Comparison of ENCODE assay signal across 14 cellular contexts in genomic region chr1:116316373-116316772, GRCh38. TPM values are rescaled to one million over a fixed set of nuclear protein-coding genes. Genes with fewer than 3 reads are reported as not detected.
DNase-seq lines count a peak whose midpoint lies in the region; ATAC-seq and TF ChIP-seq lines count a peak whose summit lies in the region.
"Had no signal": no experiment of that assay in that cellular context is flagged by ENCODE, and none has a peak within 500 bp of the region (broad histone marks: within the 10 kb centered on the region; RNA-seq: fewer than 3 reads in every experiment).

No MANE protein-coding gene starts in this region.

- no peak overlapping the region for H3K4ac ChIP-seq in neuronal stem cell (ENCODE audit: low read length)

- H4K20me1 ChIP-seq in Karpas-422 (ENCODE audit: insufficient read depth, low read depth, low read length) (no peaks in the 10 kb centered on the region), hepatocyte (ENCODE audit: insufficient read depth, poor library complexity, severe bottlenecking) (no peaks in the 10 kb centered on the region)

- DNase-seq in Karpas-422, result no peak
- peak; percentile 73 for DNase-seq in hepatocyte (ENCODE audit: low spot score)
- peak in 1 of 3 donors; percentile 44 for DNase-seq in right lobe of liver
- no peak for DNase-seq in progenitor cell of endocrine pancreas (ENCODE audit: low spot score, unreplicated experiment)
- no peak for DNase-seq in stimulated activated naive CD8-positive, alpha-beta T cell treated with anti-CD3 and anti-CD28 coated beads, Interleukin-15, amount 100 ng/mL, for 72 hours
- no peak for DNase-seq in neuronal stem cell (ENCODE audit: low spot score)
- DNase-seq in SHP77 treated with DMSO at 0.1 percent for 48 hours (lab: John Stamatoyannopoulos, UW), result no peak
- no peak for DNase-seq in DMS153 treated with DMSO at 0.1 percent for 48 hours (lab: John Stamatoyannopoulos, UW; ENCODE audit: unreplicated experiment)
- DNase-seq: BE2C; CD8-positive, alpha-beta T cell; COR-L47; HCEC 1CT had no signal

- H3K4me2 ChIP-seq in Karpas-422 (ENCODE audit: low read depth, low read length, poor library complexity, severe bottlenecking) (no peak overlapping the region), hepatocyte (no peak overlapping the region), neuronal stem cell (ENCODE audit: insufficient read depth, low read length, poor library complexity, severe bottlenecking) (no peak overlapping the region)

- no peak overlapping the region for H3K27ac ChIP-seq in Karpas-422 (ENCODE audit: low read length)
- peak overlapping the region; percentile 87 for H3K27ac ChIP-seq in hepatocyte
- H3K27ac ChIP-seq in right lobe of liver, result peak overlapping the region in 1 of 3 donors; percentile 36
- H3K27ac ChIP-seq in neuronal stem cell (replicated peaks; ENCODE audit: low read length), result no peak overlapping the region
- H3K27ac ChIP-seq: C4-2B had no signal

- H3K79me2 ChIP-seq in Karpas-422 (ENCODE audit: low read length), result no peaks in the 10 kb centered on the region
- no peaks in the 10 kb centered on the region for H3K79me2 ChIP-seq in hepatocyte

- no peaks in the 10 kb centered on the region for H3K27me3 Mint-ChIP-seq in progenitor cell of endocrine pancreas
- H3K27me3 Mint-ChIP-seq in stimulated activated naive CD8-positive, alpha-beta T cell treated with anti-CD3 and anti-CD28 coated beads, Interleukin-15, amount 100 ng/mL, for 72 hours, result no peaks in the 10 kb centered on the region
- H3K27me3 Mint-ChIP-seq: IgD-negative memory B cell had no signal

- H2AK5ac ChIP-seq in neuronal stem cell (ENCODE audit: low read depth, low read length), result no peak overlapping the region

- H3K4me1 ChIP-seq in Karpas-422 (ENCODE audit: low read length), result peaks cover 40% of the 10 kb centered on the region
- H3K4me1 ChIP-seq in hepatocyte (ENCODE audit: insufficient read depth), result peaks cover 40% of the 10 kb centered on the region
- H3K4me1 ChIP-seq in right lobe of liver, result peaks cover 0 to 15% (median 0%) of the 10 kb centered on the region in 4 donors
- H3K4me1 ChIP-seq in neuronal stem cell (ENCODE audit: control insufficient read depth in 2 of 2, insufficient read depth in 1 of 2, low read depth in 1 of 2, low read length in 2 of 2), result peaks cover 9 to 13% of the 10 kb centered on the region in 2 donors
- H3K4me1 ChIP-seq: BE2C had no signal

- peak overlapping the region; percentile 53; the same call in 1 of the 2 replicates for H2AFZ ChIP-seq in Karpas-422 (ENCODE audit: low read length)
- no peak overlapping the region for H2AFZ ChIP-seq in hepatocyte
- H2AFZ ChIP-seq in neuronal stem cell (ENCODE audit: low read length), result no peak overlapping the region

- no peaks in the 10 kb centered on the region for H3K9me3 Mint-ChIP-seq in progenitor cell of endocrine pancreas (ENCODE audit: low read depth)
- H3K9me3 Mint-ChIP-seq in stimulated activated naive CD8-positive, alpha-beta T cell treated with anti-CD3 and anti-CD28 coated beads, Interleukin-15, amount 100 ng/mL, for 72 hours, result no peaks in the 10 kb centered on the region
- H3K9me3 Mint-ChIP-seq: CD8-positive, alpha-beta T cell; IgD-negative memory B cell had no signal

- no peak overlapping the region for H4K8ac ChIP-seq in neuronal stem cell (ENCODE audit: low read depth, low read length)

- no peak overlapping the region for H2BK5ac ChIP-seq in neuronal stem cell (ENCODE audit: low read length)

- H3K9ac ChIP-seq in Karpas-422 (ENCODE audit: low read length) (no peak overlapping the region), neuronal stem cell (ENCODE audit: low read depth, low read length, poor library complexity) (no peak overlapping the region)

- TF ChIP-seq CTCF in hepatocyte (IDR thresholded peaks at IDR 0.05; ENCODE audit: poor library complexity) (no peak), right lobe of liver (IDR thresholded peaks at IDR 0.05) (no peak), progenitor cell of endocrine pancreas (IDR thresholded peaks at IDR 0.05; ENCODE audit: unreplicated experiment) (no peak)

- H3K9me2 ChIP-seq in Karpas-422 (replicated peaks; ENCODE audit: insufficient read depth, low read length), result no peaks in the 10 kb centered on the region
- H3K9me2 ChIP-seq in hepatocyte (replicated peaks; ENCODE audit: insufficient read depth), result no peaks in the 10 kb centered on the region

- peaks cover 49% of the 10 kb centered on the region for H3K4me1 Mint-ChIP-seq in progenitor cell of endocrine pancreas (ENCODE audit: low read depth)
- H3K4me1 Mint-ChIP-seq in stimulated activated naive CD8-positive, alpha-beta T cell treated with anti-CD3 and anti-CD28 coated beads, Interleukin-15, amount 100 ng/mL, for 72 hours, result peaks cover 7% of the 10 kb centered on the region

- no peaks in the 10 kb centered on the region for H3K36me3 Mint-ChIP-seq in progenitor cell of endocrine pancreas (ENCODE audit: insufficient read depth)
- H3K36me3 Mint-ChIP-seq: CD8-positive, alpha-beta T cell; IgD-negative memory B cell had no signal

- no peak overlapping the region for H3K4me3 ChIP-seq in Karpas-422 (ENCODE audit: low read length)
- no peak overlapping the region for H3K4me3 ChIP-seq in hepatocyte
- H3K4me3 ChIP-seq in right lobe of liver, result no peak overlapping the region
- H3K4me3 ChIP-seq in neuronal stem cell (ENCODE audit: low read length in 2 of 2), result no peak overlapping the region

- H2BK15ac ChIP-seq in neuronal stem cell (ENCODE audit: low read length), result no peak overlapping the region

- no peak overlapping the region for H2BK120ac ChIP-seq in neuronal stem cell (ENCODE audit: low read depth, low read length)

- no peak overlapping the region for H4K91ac ChIP-seq in neuronal stem cell (ENCODE audit: low read depth, low read length, poor library complexity)

- H3K9me3 ChIP-seq in Karpas-422 (ENCODE audit: low read length) (no peaks in the 10 kb centered on the region), hepatocyte (ENCODE audit: low read depth) (no peaks in the 10 kb centered on the region), right lobe of liver (no peaks in the 10 kb centered on the region), neuronal stem cell (replicated peaks in 1 of 2; ENCODE audit: control insufficient read depth in 2 of 2, insufficient read depth in 1 of 2, low read depth in 1 of 2, low read length in 2 of 2) (no peaks in the 10 kb centered on the region)
- H3K9me3 ChIP-seq: BE2C had no signal

- no peak overlapping the region for H2BK12ac ChIP-seq in neuronal stem cell (ENCODE audit: low read length)

- H3K27ac Mint-ChIP-seq in progenitor cell of endocrine pancreas, result peak overlapping the region; percentile 79
- no peak overlapping the region for H3K27ac Mint-ChIP-seq in stimulated activated naive CD8-positive, alpha-beta T cell treated with anti-CD3 and anti-CD28 coated beads, Interleukin-15, amount 100 ng/mL, for 72 hours
- H3K27ac Mint-ChIP-seq: CD8-positive, alpha-beta T cell; IgD-negative memory B cell had no signal

- peak; percentile 73 to 92 (median 82) for ATAC-seq in right lobe of liver
- ATAC-seq in stimulated activated naive CD8-positive, alpha-beta T cell treated with anti-CD3 and anti-CD28 coated beads, Interleukin-15, amount 100 ng/mL, for 72 hours, result no peak
- ATAC-seq: CD8-positive, alpha-beta T cell had no signal

- no peak overlapping the region for H3K18ac ChIP-seq in neuronal stem cell (ENCODE audit: low read length)

- WGBS in hepatocyte (ENCODE audit: low lambda C conversion rate, missing lambda C conversion rate), result 46% methylated on average over 2 of the region's 2 CpGs
- 34% methylated on average over 2 of the region's 2 CpGs for WGBS in right lobe of liver (ENCODE audit: insufficient coverage, low coverage, low lambda C conversion rate, missing lambda C conversion rate)
- WGBS in neuronal stem cell (ENCODE audit: extremely low coverage in 2 of 2, insufficient read length in 2 of 2, insufficient replicate concordance in 1 of 2), 2 donors, result no CpG with 5 or more reads among the region's 2 CpGs

- no peak overlapping the region for H3K14ac ChIP-seq in neuronal stem cell (ENCODE audit: low read length)

- intact Hi-C loops in right lobe of liver (cut with DNase I), result no loop called here

- H3K79me1 ChIP-seq in neuronal stem cell (ENCODE audit: low read depth, low read length), result no peaks in the 10 kb centered on the region

- H3K4me3 Mint-ChIP-seq in progenitor cell of endocrine pancreas (ENCODE audit: low read depth), result no peak overlapping the region
- no peak overlapping the region for H3K4me3 Mint-ChIP-seq in stimulated activated naive CD8-positive, alpha-beta T cell treated with anti-CD3 and anti-CD28 coated beads, Interleukin-15, amount 100 ng/mL, for 72 hours
- H3K4me3 Mint-ChIP-seq: CD8-positive, alpha-beta T cell; IgD-negative memory B cell had no signal

- no peaks in the 10 kb centered on the region for H3K27me3 ChIP-seq in Karpas-422 (ENCODE audit: low read length)
- H3K27me3 ChIP-seq in hepatocyte, result no peaks in the 10 kb centered on the region
- no peaks in the 10 kb centered on the region for H3K27me3 ChIP-seq in right lobe of liver
- H3K27me3 ChIP-seq in neuronal stem cell (ENCODE audit: control insufficient read depth in 3 of 3, insufficient read depth in 3 of 3, low read depth in 1 of 3, low read length in 3 of 3), result peaks cover 0 to 3% (median 0%) of the 10 kb centered on the region in 3 experiments
- H3K27me3 ChIP-seq: BE2C had no signal

- no peaks in the 10 kb centered on the region for H3K36me3 ChIP-seq in Karpas-422 (ENCODE audit: insufficient read depth, low read length)
- no peaks in the 10 kb centered on the region for H3K36me3 ChIP-seq in hepatocyte (replicated peaks; ENCODE audit: insufficient read depth, low read depth)
- H3K36me3 ChIP-seq in right lobe of liver, result no peaks in the 10 kb centered on the region
- H3K36me3 ChIP-seq in neuronal stem cell (replicated peaks in 1 of 2; ENCODE audit: control insufficient read depth in 2 of 2, insufficient read depth in 2 of 2, low read length in 2 of 2), result no peaks in the 10 kb centered on the region
- H3K36me3 ChIP-seq: BE2C had no signal

- no peak for TF ChIP-seq POLR2A in right lobe of liver (IDR thresholded peaks at IDR 0.05)

- no peak overlapping the region for H3K23ac ChIP-seq in neuronal stem cell (ENCODE audit: low read depth, low read length, poor library complexity)

RNA-seq across cellular contexts. Expression of gene ATP1A1, which starts 56.7 kb away (rescaled TPM):
- total RNA-seq in Karpas-422 (2014; rRNA removed; shearing (Covaris generic); ENCODE audit: low replicate concordance), result 931 and 967 TPM in 2 replicates
- total RNA-seq in hepatocyte (559 and 564 TPM in 2 replicates), right lobe of liver (100 to 1,000 TPM in 5 of 6 experiments, 10 to 100 TPM in 1; 83.6 to 153 (median 121) TPM), progenitor cell of endocrine pancreas (325 and 332 TPM in 2 replicates)
- 412 and 415 TPM in 2 replicates for polyA plus RNA-seq in hepatocyte
- polyA plus RNA-seq in neuronal stem cell (2013, experiment 1 of 2), result 90.7 TPM
- polyA plus RNA-seq in neuronal stem cell (2013, experiment 2 of 2), result 87.6 TPM
